Comparison of ENCODE assay signal across 15 cellular contexts in genomic region chr14:95236221-95236620, GRCh38.
A peak's percentile ranks its signal among the peaks of the same experiment; 100 is the strongest.
DNase-seq lines count a peak whose midpoint lies in the region; ATAC-seq and TF ChIP-seq lines count a peak whose summit lies in the region.
"Had no signal": no experiment of that assay in that cellular context is flagged by ENCODE, and none has a peak within 500 bp of the region (broad histone marks: within the 10 kb centered on the region; RNA-seq: fewer than 3 reads in every experiment).

No MANE protein-coding gene starts in this region.

- no peaks in the 10 kb centered on the region for H3K9me3 Mint-ChIP-seq in stimulated activated effector memory CD8-positive, alpha-beta T cell treated with anti-CD3 and anti-CD28 coated beads, Interleukin-12 subunit alpha, Interleukin-12 subunit beta, amount 100 ng/mL, for 72 hours
- H3K9me3 Mint-ChIP-seq: IgD-negative memory B cell had no signal

- no peak overlapping the region for H3K27ac Mint-ChIP-seq in stimulated activated effector memory CD8-positive, alpha-beta T cell treated with anti-CD3 and anti-CD28 coated beads, Interleukin-12 subunit alpha, Interleukin-12 subunit beta, amount 100 ng/mL, for 72 hours
- H3K27ac Mint-ChIP-seq: IgD-negative memory B cell had no signal

- ATAC-seq in GM18861 (IDR thresholded peaks at IDR 0.05; ENCODE audit: unreplicated experiment): no peak
- no peak for ATAC-seq in stimulated activated effector memory CD8-positive, alpha-beta T cell treated with anti-CD3 and anti-CD28 coated beads, Interleukin-12 subunit alpha, Interleukin-12 subunit beta, amount 100 ng/mL, for 72 hours
- ATAC-seq: A549 had no signal

- no peak overlapping the region for H3K4me3 Mint-ChIP-seq in stimulated activated effector memory CD8-positive, alpha-beta T cell treated with anti-CD3 and anti-CD28 coated beads, Interleukin-12 subunit alpha, Interleukin-12 subunit beta, amount 100 ng/mL, for 72 hours

- no peak for DNase-seq in left ventricle myocardium inferior
- no peak for DNase-seq in cardiac septum (ENCODE audit: low spot score)
- peak; percentile 21 for DNase-seq in NCI-H1436 treated with DMSO at 0.1 percent for 48 hours (lab: John Stamatoyannopoulos, UW)
- DNase-seq in mesenteric fat pad (ENCODE audit: low spot score): peak; percentile 80
- DNase-seq in SIG-M5 treated with dmso at 0.1 percent for 504 hours (lab: John Stamatoyannopoulos, UW; ENCODE audit: unreplicated experiment): no peak
- DNase-seq in stimulated activated effector memory CD8-positive, alpha-beta T cell treated with anti-CD3 and anti-CD28 coated beads, Interleukin-12 subunit alpha, Interleukin-12 subunit beta, amount 100 ng/mL, for 72 hours (ENCODE audit: low spot score in 2 of 2): no peak
- DNase-seq: DMS153; NCI-H1417 treated with DMSO at 0.1 percent for 48 hours; NCI-H2029 treated with DMSO at 0.1 percent for 48 hours; NCI-H2227 treated with DMSO at 0.1 percent for 48 hours; NK-92 treated with Interleukin-12 subunit alpha and Interleukin-12 subunit beta, amount 100 ng/mL, for 24 hours; SHP77 treated with DMSO at 0.1 percent for 48 hours had no signal

- H3K4me1 Mint-ChIP-seq in stimulated activated effector memory CD8-positive, alpha-beta T cell treated with anti-CD3 and anti-CD28 coated beads, Interleukin-12 subunit alpha, Interleukin-12 subunit beta, amount 100 ng/mL, for 72 hours: no peaks in the 10 kb centered on the region

- H3K27ac ChIP-seq in left ventricle myocardium inferior (replicated peaks): peak overlapping the region; percentile 9
- H3K27ac ChIP-seq: A549 had no signal

- H3K36me3 ChIP-seq in left ventricle myocardium inferior: no peaks in the 10 kb centered on the region

- H3K27me3 ChIP-seq in left ventricle myocardium inferior (ENCODE audit: low read depth): no peaks in the 10 kb centered on the region

- TF ChIP-seq CTCF in left ventricle myocardium inferior (IDR thresholded peaks at IDR 0.05; ENCODE audit: borderline replicate concordance): no peak

- no peaks in the 10 kb centered on the region for H3K9me3 ChIP-seq in left ventricle myocardium inferior (replicated peaks)
- H3K9me3 ChIP-seq: A549 had no signal

- H3K4me3 ChIP-seq in left ventricle myocardium inferior: no peak overlapping the region
- H3K4me3 ChIP-seq: A549 had no signal

- peaks cover 55% of the 10 kb centered on the region for H3K4me1 ChIP-seq in left ventricle myocardium inferior

- intact Hi-C loops in left ventricle myocardium inferior (cut with micrococcal nuclease): no loop called here
- intact Hi-C loops in cardiac septum (cut with DNase I): no loop called here

- no peaks in the 10 kb centered on the region for H3K36me3 Mint-ChIP-seq in stimulated activated effector memory CD8-positive, alpha-beta T cell treated with anti-CD3 and anti-CD28 coated beads, Interleukin-12 subunit alpha, Interleukin-12 subunit beta, amount 100 ng/mL, for 72 hours

Comparison
In these comparisons a context has a peak if more than half of its experiments do, and no peak if none do; other contexts are left out.
1. DNase-seq: peak in NCI-H1436 treated with DMSO at 0.1 percent for 48 hours (single experiment) and mesenteric fat pad (single experiment); none in left ventricle myocardium inferior (single experiment), cardiac septum (single experiment), SIG-M5 treated with dmso at 0.1 percent for 504 hours (single experiment) and stimulated activated effector memory CD8-positive, alpha-beta T cell treated with anti-CD3 and anti-CD28 coated beads, Interleukin-12 subunit alpha, Interleukin-12 subunit beta, amount 100 ng/mL, for 72 hours (0 of 2).